ENCODE assay signal across 18 cellular contexts in genomic region chr15:25070357-25070963, GRCh38.
"Had no signal": no experiment of that assay in that cellular context is flagged by ENCODE, and none has a peak within 500 bp of the region (broad histone marks: within the 10 kb centered on the region; RNA-seq: fewer than 3 reads in every experiment).

No MANE protein-coding gene starts in this region.

- H3K36me3 ChIP-seq: uterus had no signal

- ATAC-seq: activated naive CD4-positive, alpha-beta T cell treated with anti-CD3 and anti-CD28 coated beads, Interleukin-2, amount 50 U/mL, for 72 hours; activated T-helper 17 cell treated with anti-CD3 and anti-CD28 coated beads, Interleukin-2, amount 50 U/mL, for 72 hours; left lobe of liver; naive thymus-derived CD8-positive, alpha-beta T cell; sciatic nerve had no signal

- H3K4me3 ChIP-seq: colonic mucosa, lung, suprapubic skin, uterus had no signal

- H3K27me3 Mint-ChIP-seq: activated T-cell treated with anti-CD3 and anti-CD28 coated beads, Interleukin-2, amount 50 U/mL, for 24 hours; activated T-helper 17 cell treated with anti-CD3 and anti-CD28 coated beads, Interleukin-2, amount 50 U/mL, for 72 hours; central memory CD8-positive, alpha-beta T cell; naive thymus-derived CD8-positive, alpha-beta T cell; stimulated activated naive CD8-positive, alpha-beta T cell treated with anti-CD3 and anti-CD28 coated beads, Interleukin-15, Interleukin-2, amounts not matched to agents 100 ng/mL and 50 ng/mL, for 24 hours had no signal

- H3K4me3 Mint-ChIP-seq: activated T-cell treated with anti-CD3 and anti-CD28 coated beads, Interleukin-2, amount 50 U/mL, for 24 hours; activated T-helper 17 cell treated with anti-CD3 and anti-CD28 coated beads, Interleukin-2, amount 50 U/mL, for 72 hours; central memory CD8-positive, alpha-beta T cell; stimulated activated naive CD8-positive, alpha-beta T cell treated with anti-CD3 and anti-CD28 coated beads, Interleukin-15, Interleukin-2, amounts not matched to agents 100 ng/mL and 50 ng/mL, for 24 hours had no signal

- DNase-seq: activated CD8-positive, alpha-beta memory T cell treated with anti-CD3 and anti-CD28 coated beads for 24 hours; activated CD8-positive, alpha-beta memory T cell treated with anti-CD3 and anti-CD28 coated beads, Interleukin-2, amount 50 U/mL, for 4 hours; activated T-cell treated with anti-CD3 and anti-CD28 coated beads, Interleukin-2, amount 50 U/mL, for 24 hours; colonic mucosa; foreskin fibroblast; stimulated activated CD4-positive, alpha-beta T cell treated with anti-CD3 and anti-CD28 coated beads, Interleukin-4, amount 100 ng/mL, for 4 hours; T-helper 1 cell; trophoblast cell; uterus had no signal

- H3K27ac Mint-ChIP-seq: activated naive CD4-positive, alpha-beta T cell treated with anti-CD3 and anti-CD28 coated beads, Interleukin-2, amount 50 U/mL, for 72 hours; activated T-cell treated with anti-CD3 and anti-CD28 coated beads, Interleukin-2, amount 50 U/mL, for 24 hours; activated T-helper 17 cell treated with anti-CD3 and anti-CD28 coated beads, Interleukin-2, amount 50 U/mL, for 72 hours; stimulated activated naive CD8-positive, alpha-beta T cell treated with anti-CD3 and anti-CD28 coated beads, Interleukin-15, Interleukin-2, amounts not matched to agents 100 ng/mL and 50 ng/mL, for 24 hours had no signal

- H3K4me1 Mint-ChIP-seq: activated T-helper 17 cell treated with anti-CD3 and anti-CD28 coated beads, Interleukin-2, amount 50 U/mL, for 72 hours; central memory CD8-positive, alpha-beta T cell; naive thymus-derived CD8-positive, alpha-beta T cell had no signal

- H3K27ac ChIP-seq: colonic mucosa, suprapubic skin, uterus had no signal

- H3K4me1 ChIP-seq: colonic mucosa, suprapubic skin, uterus had no signal

- H3K27me3 ChIP-seq: colonic mucosa, suprapubic skin, uterus had no signal
